ENCODE assay signal across 31 cellular contexts in genomic region chr1:165605246-165605645, GRCh38.
"Had no signal": no experiment of that assay in that cellular context is flagged by ENCODE, and none has a peak within 500 bp of the region (broad histone marks: within the 10 kb centered on the region; RNA-seq: fewer than 3 reads in every experiment).

No MANE protein-coding gene starts in this region.

- H3K27ac ChIP-seq: adrenal gland, body of pancreas, brain microvascular endothelial cell, breast epithelium, VCaP had no signal

- H3K27me3 ChIP-seq: adrenal gland, body of pancreas, brain microvascular endothelial cell, breast epithelium had no signal

- ATAC-seq: activated CD8-positive, alpha-beta T cell treated with anti-CD3 and anti-CD28 coated beads for 36 hours; activated naive CD4-positive, alpha-beta T cell treated with anti-CD3 and anti-CD28 coated beads, Interleukin-2, amount 50 U/mL, for 72 hours; activated T-cell treated with anti-CD3 and anti-CD28 coated beads, Interleukin-2, amount 50 U/mL, for 4 hours; activated T-cell treated with anti-CD3 and anti-CD28 coated beads, Interleukin-2, amount 50 U/mL, for 72 hours; activated T-helper 17 cell treated with anti-CD3 and anti-CD28 coated beads, Interleukin-2, amount 50 U/mL, for 72 hours; body of pancreas had no signal

- H3K4me1 ChIP-seq: adrenal gland, breast epithelium had no signal

- DNase-seq: activated B cell treated with CpG ODN at 0.5 μM for 24 hours; activated CD4-positive, alpha-beta memory T cell treated with anti-CD3 and anti-CD28 coated beads for 36 hours; activated CD4-positive, alpha-beta T cell treated with anti-CD3 and anti-CD28 coated beads for 4 hours; activated CD4-positive, alpha-beta T cell treated with anti-CD3 and anti-CD28 coated beads, Interleukin-2, amount 10 ng/mL, durations not matched to agents 24 days and 14 days; activated CD4-positive, alpha-beta T cell treated with anti-CD3 and anti-CD28 coated beads, Interleukin-2, amount 50 U/mL, for 1 hour; activated CD4-positive, alpha-beta T cell treated with anti-CD3 and anti-CD28 coated beads, Interleukin-2, amount 50 U/mL, for 4 hours; activated CD4-positive, CD25-positive, alpha-beta regulatory T cell treated with anti-CD3 and anti-CD28 coated beads, Interleukin-2, amount 50 U/mL, for 72 hours; activated CD8-positive, alpha-beta memory T cell treated with anti-CD3 and anti-CD28 coated beads, Interleukin-2, amount 50 U/mL, for 4 hours; activated CD8-positive, alpha-beta T cell treated with anti-CD3 and anti-CD28 coated beads for 36 hours; activated effector memory CD4-positive, alpha-beta T cell treated with anti-CD3 and anti-CD28 coated beads, Interleukin-2, amount 50 U/mL, for 16 hours; activated gamma-delta T cell treated with Interleukin-2 at 50 U/mL for 16 hours; activated naive CD4-positive, alpha-beta T cell; activated naive CD4-positive, alpha-beta T cell treated with anti-CD3 and anti-CD28 coated beads for 36 hours; activated naive CD4-positive, alpha-beta T cell treated with anti-CD3 and anti-CD28 coated beads, Interleukin-2, amount 50 U/mL, for 16 hours; activated naive CD8-positive, alpha-beta T cell treated with anti-CD3 and anti-CD28 coated beads for 36 hours; activated T-cell treated with anti-CD3 and anti-CD28 coated beads for 4 hours; activated T-cell treated with anti-CD3 and anti-CD28 coated beads, Interleukin-2, amount 50 U/mL, for 1 hour; activated T-cell treated with anti-CD3 and anti-CD28 coated beads, Interleukin-2, amount 50 U/mL, for 4 hours; activated T-cell treated with anti-CD3 and anti-CD28 coated beads, Interleukin-2, amount 50 U/mL, for 72 hours; adrenal gland; amniotic stem cell; aorta; body of pancreas; brain microvascular endothelial cell; central memory CD4-positive, alpha-beta T cell; T-helper 2 cell; T-helper 9 cell had no signal
